ENCODE assay signal across 8 cellular contexts in genomic region chr12:129161511-129161910, GRCh38.
"Had no signal": no experiment of that assay in that cellular context is flagged by ENCODE, and none has a peak within 500 bp of the region (broad histone marks: within the 10 kb centered on the region; RNA-seq: fewer than 3 reads in every experiment).

No MANE protein-coding gene starts in this region.

- H3K4me3 Mint-ChIP-seq: GM23338, H9, HFFc6 had no signal

- H3K27ac Mint-ChIP-seq: GM23338, H9, HFFc6 had no signal

- H3K4me1 Mint-ChIP-seq: GM23338 had no signal

- ATAC-seq: GM23338, HCT116 had no signal

- DNase-seq: GM23248, GOT3, H7, H9, HCEC 1CT, HFFc6 had no signal

- H3K9me3 Mint-ChIP-seq: GM23338 had no signal
